1 cellular context compared by ENCODE assay signal in genomic region chr4:139084425-139085093, GRCh38.
TF ChIP-seq lines count a peak whose summit lies in the region.

No MANE protein-coding gene starts in this region.

TF ChIP-seq in K562, 482 proteins besides CTCF, POLR2A, EP300 and RAD21 (continued from another document and continues in another):
- TF ChIP-seq, protein P1, sequence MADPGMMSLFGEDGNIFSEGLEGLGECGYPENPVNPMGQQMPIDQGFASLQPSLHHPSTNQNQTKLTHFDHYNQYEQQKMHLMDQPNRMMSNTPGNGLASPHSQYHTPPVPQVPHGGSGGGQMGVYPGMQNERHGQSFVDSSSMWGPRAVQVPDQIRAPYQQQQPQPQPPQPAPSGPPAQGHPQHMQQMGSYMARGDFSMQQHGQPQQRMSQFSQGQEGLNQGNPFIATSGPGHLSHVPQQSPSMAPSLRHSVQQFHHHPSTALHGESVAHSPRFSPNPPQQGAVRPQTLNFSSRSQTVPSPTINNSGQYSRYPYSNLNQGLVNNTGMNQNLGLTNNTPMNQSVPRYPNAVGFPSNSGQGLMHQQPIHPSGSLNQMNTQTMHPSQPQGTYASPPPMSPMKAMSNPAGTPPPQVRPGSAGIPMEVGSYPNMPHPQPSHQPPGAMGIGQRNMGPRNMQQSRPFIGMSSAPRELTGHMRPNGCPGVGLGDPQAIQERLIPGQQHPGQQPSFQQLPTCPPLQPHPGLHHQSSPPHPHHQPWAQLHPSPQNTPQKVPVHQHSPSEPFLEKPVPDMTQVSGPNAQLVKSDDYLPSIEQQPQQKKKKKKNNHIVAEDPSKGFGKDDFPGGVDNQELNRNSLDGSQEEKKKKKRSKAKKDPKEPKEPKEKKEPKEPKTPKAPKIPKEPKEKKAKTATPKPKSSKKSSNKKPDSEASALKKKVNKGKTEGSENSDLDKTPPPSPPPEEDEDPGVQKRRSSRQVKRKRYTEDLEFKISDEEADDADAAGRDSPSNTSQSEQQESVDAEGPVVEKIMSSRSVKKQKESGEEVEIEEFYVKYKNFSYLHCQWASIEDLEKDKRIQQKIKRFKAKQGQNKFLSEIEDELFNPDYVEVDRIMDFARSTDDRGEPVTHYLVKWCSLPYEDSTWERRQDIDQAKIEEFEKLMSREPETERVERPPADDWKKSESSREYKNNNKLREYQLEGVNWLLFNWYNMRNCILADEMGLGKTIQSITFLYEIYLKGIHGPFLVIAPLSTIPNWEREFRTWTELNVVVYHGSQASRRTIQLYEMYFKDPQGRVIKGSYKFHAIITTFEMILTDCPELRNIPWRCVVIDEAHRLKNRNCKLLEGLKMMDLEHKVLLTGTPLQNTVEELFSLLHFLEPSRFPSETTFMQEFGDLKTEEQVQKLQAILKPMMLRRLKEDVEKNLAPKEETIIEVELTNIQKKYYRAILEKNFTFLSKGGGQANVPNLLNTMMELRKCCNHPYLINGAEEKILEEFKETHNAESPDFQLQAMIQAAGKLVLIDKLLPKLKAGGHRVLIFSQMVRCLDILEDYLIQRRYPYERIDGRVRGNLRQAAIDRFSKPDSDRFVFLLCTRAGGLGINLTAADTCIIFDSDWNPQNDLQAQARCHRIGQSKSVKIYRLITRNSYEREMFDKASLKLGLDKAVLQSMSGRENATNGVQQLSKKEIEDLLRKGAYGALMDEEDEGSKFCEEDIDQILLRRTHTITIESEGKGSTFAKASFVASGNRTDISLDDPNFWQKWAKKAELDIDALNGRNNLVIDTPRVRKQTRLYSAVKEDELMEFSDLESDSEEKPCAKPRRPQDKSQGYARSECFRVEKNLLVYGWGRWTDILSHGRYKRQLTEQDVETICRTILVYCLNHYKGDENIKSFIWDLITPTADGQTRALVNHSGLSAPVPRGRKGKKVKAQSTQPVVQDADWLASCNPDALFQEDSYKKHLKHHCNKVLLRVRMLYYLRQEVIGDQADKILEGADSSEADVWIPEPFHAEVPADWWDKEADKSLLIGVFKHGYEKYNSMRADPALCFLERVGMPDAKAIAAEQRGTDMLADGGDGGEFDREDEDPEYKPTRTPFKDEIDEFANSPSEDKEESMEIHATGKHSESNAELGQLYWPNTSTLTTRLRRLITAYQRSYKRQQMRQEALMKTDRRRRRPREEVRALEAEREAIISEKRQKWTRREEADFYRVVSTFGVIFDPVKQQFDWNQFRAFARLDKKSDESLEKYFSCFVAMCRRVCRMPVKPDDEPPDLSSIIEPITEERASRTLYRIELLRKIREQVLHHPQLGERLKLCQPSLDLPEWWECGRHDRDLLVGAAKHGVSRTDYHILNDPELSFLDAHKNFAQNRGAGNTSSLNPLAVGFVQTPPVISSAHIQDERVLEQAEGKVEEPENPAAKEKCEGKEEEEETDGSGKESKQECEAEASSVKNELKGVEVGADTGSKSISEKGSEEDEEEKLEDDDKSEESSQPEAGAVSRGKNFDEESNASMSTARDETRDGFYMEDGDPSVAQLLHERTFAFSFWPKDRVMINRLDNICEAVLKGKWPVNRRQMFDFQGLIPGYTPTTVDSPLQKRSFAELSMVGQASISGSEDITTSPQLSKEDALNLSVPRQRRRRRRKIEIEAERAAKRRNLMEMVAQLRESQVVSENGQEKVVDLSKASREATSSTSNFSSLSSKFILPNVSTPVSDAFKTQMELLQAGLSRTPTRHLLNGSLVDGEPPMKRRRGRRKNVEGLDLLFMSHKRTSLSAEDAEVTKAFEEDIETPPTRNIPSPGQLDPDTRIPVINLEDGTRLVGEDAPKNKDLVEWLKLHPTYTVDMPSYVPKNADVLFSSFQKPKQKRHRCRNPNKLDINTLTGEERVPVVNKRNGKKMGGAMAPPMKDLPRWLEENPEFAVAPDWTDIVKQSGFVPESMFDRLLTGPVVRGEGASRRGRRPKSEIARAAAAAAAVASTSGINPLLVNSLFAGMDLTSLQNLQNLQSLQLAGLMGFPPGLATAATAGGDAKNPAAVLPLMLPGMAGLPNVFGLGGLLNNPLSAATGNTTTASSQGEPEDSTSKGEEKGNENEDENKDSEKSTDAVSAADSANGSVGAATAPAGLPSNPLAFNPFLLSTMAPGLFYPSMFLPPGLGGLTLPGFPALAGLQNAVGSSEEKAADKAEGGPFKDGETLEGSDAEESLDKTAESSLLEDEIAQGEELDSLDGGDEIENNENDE (IDR thresholded peaks at IDR 0.05; ENCODE audit: low read depth, low read length), result no peak
- TF ChIP-seq TOE1 (IDR thresholded peaks at IDR 0.05; ENCODE audit: borderline replicate concordance) (no peak), TOE1 (CRISPR knock-in tag; IDR thresholded peaks at IDR 0.05; ENCODE audit: borderline replicate concordance, low read depth) (no peak), NRF1 (conservative IDR thresholded peaks at IDR 0.05 in 1 of 2, IDR thresholded peaks at IDR 0.05 in 1 of 2) (peak; percentile 21 to 46; a peak in 2 of 4 replicates), ZNF76 (CRISPR knock-in tag; IDR thresholded peaks at IDR 0.05; ENCODE audit: borderline replicate concordance) (no peak), AFF4 (CRISPR knock-in tag; IDR thresholded peaks at IDR 0.05) (no peak), ILF3 (IDR thresholded peaks at IDR 0.05; ENCODE audit: borderline replicate concordance) (no peak), HIVEP1 (CRISPR knock-in tag; IDR thresholded peaks at IDR 0.05) (no peak), ARID3B (CRISPR knock-in tag; IDR thresholded peaks at IDR 0.05; ENCODE audit: borderline replicate concordance) (no peak), SAFB2 (IDR thresholded peaks at IDR 0.05; ENCODE audit: borderline replicate concordance, low read depth, low read length, severe bottlenecking) (no peak), ZBTB17 (CRISPR knock-in tag; IDR thresholded peaks at IDR 0.05) (no peak), HDAC8 (tag; IDR thresholded peaks at IDR 0.05) (no peak), USF2 (CRISPR knock-in tag; IDR thresholded peaks at IDR 0.05) (no peak), ZNF408 (CRISPR knock-in tag; IDR thresholded peaks at IDR 0.05; ENCODE audit: low read depth) (no peak), SPI1 (IDR thresholded peaks at IDR 0.05; ENCODE audit: borderline replicate concordance, low read depth, low read length) (peak; percentile 78), BRD9 (IDR thresholded peaks at IDR 0.05; ENCODE audit: low read depth, partially characterized antibody) (no peak), ID3 (CRISPR knock-in tag; IDR thresholded peaks at IDR 0.05) (no peak), ID3 (tag; IDR thresholded peaks at IDR 0.05) (no peak), KHSRP (IDR thresholded peaks at IDR 0.05) (no peak), SIN3B (IDR thresholded peaks at IDR 0.05; ENCODE audit: low read depth) (0 out of 2 replicates have a peak, but pooled peaks have one; percentile 18), MAFF (IDR thresholded peaks at IDR 0.05; ENCODE audit: low read length) (no peak), PML (IDR thresholded peaks at IDR 0.05; ENCODE audit: low read length) (no peak), FOXA1 (IDR thresholded peaks at IDR 0.05; ENCODE audit: borderline replicate concordance) (no peak), CREB1 (IDR thresholded peaks at IDR 0.05) (no peak), CREB1 (CRISPR knock-in tag; IDR thresholded peaks at IDR 0.05) (no peak), NUFIP1 (IDR thresholded peaks at IDR 0.05; ENCODE audit: partially characterized antibody) (no peak), ZNF639 (CRISPR knock-in tag; conservative IDR thresholded peaks at IDR 0.05 in 1 of 2, IDR thresholded peaks at IDR 0.05 in 1 of 2) (peak in 1 of 2 experiments; percentile 88; a peak in 2 of 4 replicates), KLF16 (IDR thresholded peaks at IDR 0.05) (no peak)
- TF ChIP-seq, protein P2, sequence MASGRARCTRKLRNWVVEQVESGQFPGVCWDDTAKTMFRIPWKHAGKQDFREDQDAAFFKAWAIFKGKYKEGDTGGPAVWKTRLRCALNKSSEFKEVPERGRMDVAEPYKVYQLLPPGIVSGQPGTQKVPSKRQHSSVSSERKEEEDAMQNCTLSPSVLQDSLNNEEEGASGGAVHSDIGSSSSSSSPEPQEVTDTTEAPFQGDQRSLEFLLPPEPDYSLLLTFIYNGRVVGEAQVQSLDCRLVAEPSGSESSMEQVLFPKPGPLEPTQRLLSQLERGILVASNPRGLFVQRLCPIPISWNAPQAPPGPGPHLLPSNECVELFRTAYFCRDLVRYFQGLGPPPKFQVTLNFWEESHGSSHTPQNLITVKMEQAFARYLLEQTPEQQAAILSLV (tag; IDR thresholded peaks at IDR 0.05), result no peak
- TF ChIP-seq, protein P3, sequence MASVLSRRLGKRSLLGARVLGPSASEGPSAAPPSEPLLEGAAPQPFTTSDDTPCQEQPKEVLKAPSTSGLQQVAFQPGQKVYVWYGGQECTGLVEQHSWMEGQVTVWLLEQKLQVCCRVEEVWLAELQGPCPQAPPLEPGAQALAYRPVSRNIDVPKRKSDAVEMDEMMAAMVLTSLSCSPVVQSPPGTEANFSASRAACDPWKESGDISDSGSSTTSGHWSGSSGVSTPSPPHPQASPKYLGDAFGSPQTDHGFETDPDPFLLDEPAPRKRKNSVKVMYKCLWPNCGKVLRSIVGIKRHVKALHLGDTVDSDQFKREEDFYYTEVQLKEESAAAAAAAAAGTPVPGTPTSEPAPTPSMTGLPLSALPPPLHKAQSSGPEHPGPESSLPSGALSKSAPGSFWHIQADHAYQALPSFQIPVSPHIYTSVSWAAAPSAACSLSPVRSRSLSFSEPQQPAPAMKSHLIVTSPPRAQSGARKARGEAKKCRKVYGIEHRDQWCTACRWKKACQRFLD (CRISPR knock-in tag; IDR thresholded peaks at IDR 0.05), result 0 out of 2 replicates have a peak, but pooled peaks have one; percentile 3
- TF ChIP-seq, protein P4, sequence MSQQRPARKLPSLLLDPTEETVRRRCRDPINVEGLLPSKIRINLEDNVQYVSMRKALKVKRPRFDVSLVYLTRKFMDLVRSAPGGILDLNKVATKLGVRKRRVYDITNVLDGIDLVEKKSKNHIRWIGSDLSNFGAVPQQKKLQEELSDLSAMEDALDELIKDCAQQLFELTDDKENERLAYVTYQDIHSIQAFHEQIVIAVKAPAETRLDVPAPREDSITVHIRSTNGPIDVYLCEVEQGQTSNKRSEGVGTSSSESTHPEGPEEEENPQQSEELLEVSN (IDR thresholded peaks at IDR 0.05; ENCODE audit: borderline replicate concordance in 1 of 2, extremely low read depth in 1 of 2, insufficient read depth in 1 of 2, insufficient read length in 1 of 2, low read depth in 1 of 2, low read length in 1 of 2, poor library complexity in 1 of 2, severe bottlenecking in 1 of 2), result peak in 1 of 2 experiments; percentile 24
- TF ChIP-seq, protein P5, sequence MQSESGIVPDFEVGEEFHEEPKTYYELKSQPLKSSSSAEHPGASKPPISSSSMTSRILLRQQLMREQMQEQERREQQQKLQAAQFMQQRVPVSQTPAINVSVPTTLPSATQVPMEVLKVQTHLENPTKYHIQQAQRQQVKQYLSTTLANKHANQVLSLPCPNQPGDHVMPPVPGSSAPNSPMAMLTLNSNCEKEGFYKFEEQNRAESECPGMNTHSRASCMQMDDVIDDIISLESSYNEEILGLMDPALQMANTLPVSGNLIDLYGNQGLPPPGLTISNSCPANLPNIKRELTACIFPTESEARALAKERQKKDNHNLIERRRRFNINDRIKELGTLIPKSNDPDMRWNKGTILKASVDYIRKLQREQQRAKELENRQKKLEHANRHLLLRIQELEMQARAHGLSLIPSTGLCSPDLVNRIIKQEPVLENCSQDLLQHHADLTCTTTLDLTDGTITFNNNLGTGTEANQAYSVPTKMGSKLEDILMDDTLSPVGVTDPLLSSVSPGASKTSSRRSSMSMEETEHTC (IDR thresholded peaks at IDR 0.05), result no peak
